In the genomic region with DNA sequence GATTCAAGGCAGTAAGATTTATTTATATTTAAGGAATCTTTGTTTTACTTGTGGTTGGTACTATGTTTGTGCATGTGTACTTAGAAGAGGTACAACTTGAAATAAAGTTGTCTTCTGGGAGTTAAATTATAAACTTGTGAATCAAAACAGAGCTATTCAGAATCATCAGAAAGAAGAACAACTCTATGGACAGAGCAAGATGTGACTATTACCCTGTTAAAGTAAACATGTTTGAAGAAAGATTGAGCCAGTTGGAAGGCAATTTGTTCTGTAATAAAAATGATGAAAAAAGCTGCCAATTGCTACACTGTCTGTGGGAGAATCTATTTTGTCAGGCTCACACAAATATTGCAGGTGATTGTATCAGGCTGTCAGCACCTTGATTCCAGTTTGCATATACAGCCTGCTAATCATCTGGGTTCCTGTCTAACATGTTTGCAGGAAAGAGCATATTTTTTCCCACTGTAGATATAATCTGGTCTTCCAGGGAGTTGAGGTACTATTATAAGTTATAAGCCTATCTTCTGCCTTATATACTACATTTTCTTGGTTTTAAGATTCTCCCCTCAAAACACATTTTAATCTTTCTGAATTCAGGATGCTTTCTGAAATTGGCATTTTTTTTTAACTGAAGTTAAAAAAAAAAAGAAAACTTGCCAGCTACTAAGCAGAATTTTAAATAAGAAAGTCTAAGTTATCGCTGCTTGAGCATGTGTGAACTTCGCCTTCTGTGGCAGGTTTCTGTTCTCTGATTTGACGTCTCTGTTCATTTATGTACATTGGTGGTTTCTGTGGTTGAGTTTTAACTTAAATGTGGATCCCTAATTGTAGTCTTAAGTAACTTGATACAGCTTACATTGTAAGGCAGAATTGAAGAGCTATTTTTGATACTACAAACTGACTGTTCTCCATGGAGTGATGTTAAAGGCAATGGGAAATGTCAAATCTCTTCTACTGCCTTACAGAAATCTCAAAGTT, we compare ENCODE assay signal across 1 cellular context.
TF ChIP-seq lines count a peak whose summit lies in the region.

No MANE protein-coding gene starts in this region.

TF ChIP-seq in GM12878, 131 proteins besides CTCF, POLR2A, EP300 and RAD21 (continued from another document and continues in another):
- TF ChIP-seq, protein P1, sequence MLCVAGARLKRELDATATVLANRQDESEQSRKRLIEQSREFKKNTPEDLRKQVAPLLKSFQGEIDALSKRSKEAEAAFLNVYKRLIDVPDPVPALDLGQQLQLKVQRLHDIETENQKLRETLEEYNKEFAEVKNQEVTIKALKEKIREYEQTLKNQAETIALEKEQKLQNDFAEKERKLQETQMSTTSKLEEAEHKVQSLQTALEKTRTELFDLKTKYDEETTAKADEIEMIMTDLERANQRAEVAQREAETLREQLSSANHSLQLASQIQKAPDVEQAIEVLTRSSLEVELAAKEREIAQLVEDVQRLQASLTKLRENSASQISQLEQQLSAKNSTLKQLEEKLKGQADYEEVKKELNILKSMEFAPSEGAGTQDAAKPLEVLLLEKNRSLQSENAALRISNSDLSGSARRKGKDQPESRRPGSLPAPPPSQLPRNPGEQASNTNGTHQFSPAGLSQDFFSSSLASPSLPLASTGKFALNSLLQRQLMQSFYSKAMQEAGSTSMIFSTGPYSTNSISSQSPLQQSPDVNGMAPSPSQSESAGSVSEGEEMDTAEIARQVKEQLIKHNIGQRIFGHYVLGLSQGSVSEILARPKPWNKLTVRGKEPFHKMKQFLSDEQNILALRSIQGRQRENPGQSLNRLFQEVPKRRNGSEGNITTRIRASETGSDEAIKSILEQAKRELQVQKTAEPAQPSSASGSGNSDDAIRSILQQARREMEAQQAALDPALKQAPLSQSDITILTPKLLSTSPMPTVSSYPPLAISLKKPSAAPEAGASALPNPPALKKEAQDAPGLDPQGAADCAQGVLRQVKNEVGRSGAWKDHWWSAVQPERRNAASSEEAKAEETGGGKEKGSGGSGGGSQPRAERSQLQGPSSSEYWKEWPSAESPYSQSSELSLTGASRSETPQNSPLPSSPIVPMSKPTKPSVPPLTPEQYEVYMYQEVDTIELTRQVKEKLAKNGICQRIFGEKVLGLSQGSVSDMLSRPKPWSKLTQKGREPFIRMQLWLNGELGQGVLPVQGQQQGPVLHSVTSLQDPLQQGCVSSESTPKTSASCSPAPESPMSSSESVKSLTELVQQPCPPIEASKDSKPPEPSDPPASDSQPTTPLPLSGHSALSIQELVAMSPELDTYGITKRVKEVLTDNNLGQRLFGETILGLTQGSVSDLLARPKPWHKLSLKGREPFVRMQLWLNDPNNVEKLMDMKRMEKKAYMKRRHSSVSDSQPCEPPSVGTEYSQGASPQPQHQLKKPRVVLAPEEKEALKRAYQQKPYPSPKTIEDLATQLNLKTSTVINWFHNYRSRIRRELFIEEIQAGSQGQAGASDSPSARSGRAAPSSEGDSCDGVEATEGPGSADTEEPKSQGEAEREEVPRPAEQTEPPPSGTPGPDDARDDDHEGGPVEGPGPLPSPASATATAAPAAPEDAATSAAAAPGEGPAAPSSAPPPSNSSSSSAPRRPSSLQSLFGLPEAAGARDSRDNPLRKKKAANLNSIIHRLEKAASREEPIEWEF (IDR thresholded peaks at IDR 0.05; ENCODE audit: insufficient replicate concordance, low read depth, low read length) = no peak
- TF ChIP-seq MEF2B (IDR thresholded peaks at IDR 0.05; ENCODE audit: partially characterized antibody, poor library complexity, severe bottlenecking) (peak; percentile 50), NBN (IDR thresholded peaks at IDR 0.05) (peak; percentile 52; the same call in 1 of the 2 replicates), NFIC (IDR thresholded peaks at IDR 0.05; ENCODE audit: low read depth, low read length) (peak; percentile 61; the same call in 1 of the 2 replicates), SMARCA5 (IDR thresholded peaks at IDR 0.05) (peak; percentile 90; the same call in 1 of the 2 replicates), ZNF217 (IDR thresholded peaks at IDR 0.05) (peak; percentile 86; the same call in 1 of the 2 replicates), NR2C2 (IDR thresholded peaks at IDR 0.05; ENCODE audit: borderline replicate concordance, control insufficient read depth, insufficient read length, low read depth) (no peak), TCF12 (IDR thresholded peaks at IDR 0.05; ENCODE audit: low read depth, low read length) (no peak), BMI1 (IDR thresholded peaks at IDR 0.05; ENCODE audit: borderline replicate concordance) (no peak), MEF2A (IDR thresholded peaks at IDR 0.05; ENCODE audit: insufficient read depth, low read depth, low read length) (peak; percentile 48; the same call in 1 of the 2 replicates), RUNX3 (IDR thresholded peaks at IDR 0.05; ENCODE audit: low read length) (peak; percentile 99), GATAD2B (conservative IDR thresholded peaks at IDR 0.05; ENCODE audit: low read depth) (no peak), DPF2 (IDR thresholded peaks at IDR 0.05) (peak; percentile 54), EZH2 (IDR thresholded peaks at IDR 0.05; ENCODE audit: borderline replicate concordance, control insufficient read depth, low read depth, low read length) (no peak), BRCA1 (IDR thresholded peaks at IDR 0.05; ENCODE audit: low read depth, low read length) (no peak), IRF4 (IDR thresholded peaks at IDR 0.05; ENCODE audit: low read depth, low read length) (peak; percentile 72; the same call in 1 of the 2 replicates), JUNB (IDR thresholded peaks at IDR 0.05) (no peak; the same call in 1 of the 2 replicates), POLR2AphosphoS5 (IDR thresholded peaks at IDR 0.05; ENCODE audit: low read length) (no peak), RB1 (IDR thresholded peaks at IDR 0.05; ENCODE audit: borderline replicate concordance) (no peak), RAD51 (IDR thresholded peaks at IDR 0.05) (no peak), POU2F2 (IDR thresholded peaks at IDR 0.05; ENCODE audit: borderline replicate concordance, low read depth, low read length) (peak; percentile 97), RCOR1 (conservative IDR thresholded peaks at IDR 0.05; ENCODE audit: low read depth, low read length) (no peak), SPI1 (IDR thresholded peaks at IDR 0.05; ENCODE audit: borderline replicate concordance, insufficient read depth, low read depth, low read length) (peak; percentile 50; the same call in 1 of the 2 replicates), MTA2 (IDR thresholded peaks at IDR 0.05; ENCODE audit: low read depth) (peak; percentile 94), KLF5 (IDR thresholded peaks at IDR 0.05; ENCODE audit: partially characterized antibody) (no peak), YY1 (IDR thresholded peaks at IDR 0.05; ENCODE audit: low read depth, low read length) (no peak), SP1 (IDR thresholded peaks at IDR 0.05; ENCODE audit: low read depth, low read length) (no peak), CBFB (IDR thresholded peaks at IDR 0.05; ENCODE audit: low read depth) (peak; percentile 94), SMAD1 (IDR thresholded peaks at IDR 0.05; ENCODE audit: low read depth, partially characterized antibody) (no peak), EED (IDR thresholded peaks at IDR 0.05; ENCODE audit: low read depth) (peak; percentile 46; the same call in 1 of the 2 replicates), SMC3 (IDR thresholded peaks at IDR 0.05; ENCODE audit: borderline replicate concordance, low read length) (no peak), KDM1A (IDR thresholded peaks at IDR 0.05; ENCODE audit: borderline replicate concordance) (no peak)
- TF ChIP-seq, protein P2, sequence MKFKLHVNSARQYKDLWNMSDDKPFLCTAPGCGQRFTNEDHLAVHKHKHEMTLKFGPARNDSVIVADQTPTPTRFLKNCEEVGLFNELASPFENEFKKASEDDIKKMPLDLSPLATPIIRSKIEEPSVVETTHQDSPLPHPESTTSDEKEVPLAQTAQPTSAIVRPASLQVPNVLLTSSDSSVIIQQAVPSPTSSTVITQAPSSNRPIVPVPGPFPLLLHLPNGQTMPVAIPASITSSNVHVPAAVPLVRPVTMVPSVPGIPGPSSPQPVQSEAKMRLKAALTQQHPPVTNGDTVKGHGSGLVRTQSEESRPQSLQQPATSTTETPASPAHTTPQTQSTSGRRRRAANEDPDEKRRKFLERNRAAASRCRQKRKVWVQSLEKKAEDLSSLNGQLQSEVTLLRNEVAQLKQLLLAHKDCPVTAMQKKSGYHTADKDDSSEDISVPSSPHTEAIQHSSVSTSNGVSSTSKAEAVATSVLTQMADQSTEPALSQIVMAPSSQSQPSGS (IDR thresholded peaks at IDR 0.05; ENCODE audit: low read length) = peak; percentile 44; the same call in 1 of the 2 replicates
- TF ChIP-seq, protein P3, sequence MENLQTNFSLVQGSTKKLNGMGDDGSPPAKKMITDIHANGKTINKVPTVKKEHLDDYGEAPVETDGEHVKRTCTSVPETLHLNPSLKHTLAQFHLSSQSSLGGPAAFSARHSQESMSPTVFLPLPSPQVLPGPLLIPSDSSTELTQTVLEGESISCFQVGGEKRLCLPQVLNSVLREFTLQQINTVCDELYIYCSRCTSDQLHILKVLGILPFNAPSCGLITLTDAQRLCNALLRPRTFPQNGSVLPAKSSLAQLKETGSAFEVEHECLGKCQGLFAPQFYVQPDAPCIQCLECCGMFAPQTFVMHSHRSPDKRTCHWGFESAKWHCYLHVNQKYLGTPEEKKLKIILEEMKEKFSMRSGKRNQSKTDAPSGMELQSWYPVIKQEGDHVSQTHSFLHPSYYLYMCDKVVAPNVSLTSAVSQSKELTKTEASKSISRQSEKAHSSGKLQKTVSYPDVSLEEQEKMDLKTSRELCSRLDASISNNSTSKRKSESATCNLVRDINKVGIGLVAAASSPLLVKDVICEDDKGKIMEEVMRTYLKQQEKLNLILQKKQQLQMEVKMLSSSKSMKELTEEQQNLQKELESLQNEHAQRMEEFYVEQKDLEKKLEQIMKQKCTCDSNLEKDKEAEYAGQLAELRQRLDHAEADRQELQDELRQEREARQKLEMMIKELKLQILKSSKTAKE (IDR thresholded peaks at IDR 0.05; ENCODE audit: low read depth, poor library complexity, severe bottlenecking) = peak; percentile 50
- TF ChIP-seq, protein P4, sequence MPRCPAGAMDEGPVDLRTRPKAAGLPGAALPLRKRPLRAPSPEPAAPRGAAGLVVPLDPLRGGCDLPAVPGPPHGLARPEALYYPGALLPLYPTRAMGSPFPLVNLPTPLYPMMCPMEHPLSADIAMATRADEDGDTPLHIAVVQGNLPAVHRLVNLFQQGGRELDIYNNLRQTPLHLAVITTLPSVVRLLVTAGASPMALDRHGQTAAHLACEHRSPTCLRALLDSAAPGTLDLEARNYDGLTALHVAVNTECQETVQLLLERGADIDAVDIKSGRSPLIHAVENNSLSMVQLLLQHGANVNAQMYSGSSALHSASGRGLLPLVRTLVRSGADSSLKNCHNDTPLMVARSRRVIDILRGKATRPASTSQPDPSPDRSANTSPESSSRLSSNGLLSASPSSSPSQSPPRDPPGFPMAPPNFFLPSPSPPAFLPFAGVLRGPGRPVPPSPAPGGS (IDR thresholded peaks at IDR 0.05; ENCODE audit: borderline replicate concordance, insufficient read depth, low read depth, low read length, poor library complexity, severe bottlenecking) = no peak
- TF ChIP-seq, protein P5, sequence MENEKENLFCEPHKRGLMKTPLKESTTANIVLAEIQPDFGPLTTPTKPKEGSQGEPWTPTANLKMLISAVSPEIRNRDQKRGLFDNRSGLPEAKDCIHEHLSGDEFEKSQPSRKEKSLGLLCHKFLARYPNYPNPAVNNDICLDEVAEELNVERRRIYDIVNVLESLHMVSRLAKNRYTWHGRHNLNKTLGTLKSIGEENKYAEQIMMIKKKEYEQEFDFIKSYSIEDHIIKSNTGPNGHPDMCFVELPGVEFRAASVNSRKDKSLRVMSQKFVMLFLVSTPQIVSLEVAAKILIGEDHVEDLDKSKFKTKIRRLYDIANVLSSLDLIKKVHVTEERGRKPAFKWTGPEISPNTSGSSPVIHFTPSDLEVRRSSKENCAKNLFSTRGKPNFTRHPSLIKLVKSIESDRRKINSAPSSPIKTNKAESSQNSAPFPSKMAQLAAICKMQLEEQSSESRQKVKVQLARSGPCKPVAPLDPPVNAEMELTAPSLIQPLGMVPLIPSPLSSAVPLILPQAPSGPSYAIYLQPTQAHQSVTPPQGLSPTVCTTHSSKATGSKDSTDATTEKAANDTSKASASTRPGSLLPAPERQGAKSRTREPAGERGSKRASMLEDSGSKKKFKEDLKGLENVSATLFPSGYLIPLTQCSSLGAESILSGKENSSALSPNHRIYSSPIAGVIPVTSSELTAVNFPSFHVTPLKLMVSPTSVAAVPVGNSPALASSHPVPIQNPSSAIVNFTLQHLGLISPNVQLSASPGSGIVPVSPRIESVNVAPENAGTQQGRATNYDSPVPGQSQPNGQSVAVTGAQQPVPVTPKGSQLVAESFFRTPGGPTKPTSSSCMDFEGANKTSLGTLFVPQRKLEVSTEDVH (IDR thresholded peaks at IDR 0.05; ENCODE audit: low read depth, partially characterized antibody) = no peak
- TF ChIP-seq, protein P6, sequence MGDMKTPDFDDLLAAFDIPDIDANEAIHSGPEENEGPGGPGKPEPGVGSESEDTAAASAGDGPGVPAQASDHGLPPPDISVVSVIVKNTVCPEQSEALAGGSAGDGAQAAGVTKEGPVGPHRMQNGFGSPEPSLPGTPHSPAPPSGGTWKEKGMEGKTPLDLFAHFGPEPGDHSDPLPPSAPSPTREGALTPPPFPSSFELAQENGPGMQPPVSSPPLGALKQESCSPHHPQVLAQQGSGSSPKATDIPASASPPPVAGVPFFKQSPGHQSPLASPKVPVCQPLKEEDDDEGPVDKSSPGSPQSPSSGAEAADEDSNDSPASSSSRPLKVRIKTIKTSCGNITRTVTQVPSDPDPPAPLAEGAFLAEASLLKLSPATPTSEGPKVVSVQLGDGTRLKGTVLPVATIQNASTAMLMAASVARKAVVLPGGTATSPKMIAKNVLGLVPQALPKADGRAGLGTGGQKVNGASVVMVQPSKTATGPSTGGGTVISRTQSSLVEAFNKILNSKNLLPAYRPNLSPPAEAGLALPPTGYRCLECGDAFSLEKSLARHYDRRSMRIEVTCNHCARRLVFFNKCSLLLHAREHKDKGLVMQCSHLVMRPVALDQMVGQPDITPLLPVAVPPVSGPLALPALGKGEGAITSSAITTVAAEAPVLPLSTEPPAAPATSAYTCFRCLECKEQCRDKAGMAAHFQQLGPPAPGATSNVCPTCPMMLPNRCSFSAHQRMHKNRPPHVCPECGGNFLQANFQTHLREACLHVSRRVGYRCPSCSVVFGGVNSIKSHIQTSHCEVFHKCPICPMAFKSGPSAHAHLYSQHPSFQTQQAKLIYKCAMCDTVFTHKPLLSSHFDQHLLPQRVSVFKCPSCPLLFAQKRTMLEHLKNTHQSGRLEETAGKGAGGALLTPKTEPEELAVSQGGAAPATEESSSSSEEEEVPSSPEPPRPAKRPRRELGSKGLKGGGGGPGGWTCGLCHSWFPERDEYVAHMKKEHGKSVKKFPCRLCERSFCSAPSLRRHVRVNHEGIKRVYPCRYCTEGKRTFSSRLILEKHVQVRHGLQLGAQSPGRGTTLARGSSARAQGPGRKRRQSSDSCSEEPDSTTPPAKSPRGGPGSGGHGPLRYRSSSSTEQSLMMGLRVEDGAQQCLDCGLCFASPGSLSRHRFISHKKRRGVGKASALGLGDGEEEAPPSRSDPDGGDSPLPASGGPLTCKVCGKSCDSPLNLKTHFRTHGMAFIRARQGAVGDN (IDR thresholded peaks at IDR 0.05) = no peak
